8 cellular contexts compared by ENCODE assay signal in the genomic region with DNA sequence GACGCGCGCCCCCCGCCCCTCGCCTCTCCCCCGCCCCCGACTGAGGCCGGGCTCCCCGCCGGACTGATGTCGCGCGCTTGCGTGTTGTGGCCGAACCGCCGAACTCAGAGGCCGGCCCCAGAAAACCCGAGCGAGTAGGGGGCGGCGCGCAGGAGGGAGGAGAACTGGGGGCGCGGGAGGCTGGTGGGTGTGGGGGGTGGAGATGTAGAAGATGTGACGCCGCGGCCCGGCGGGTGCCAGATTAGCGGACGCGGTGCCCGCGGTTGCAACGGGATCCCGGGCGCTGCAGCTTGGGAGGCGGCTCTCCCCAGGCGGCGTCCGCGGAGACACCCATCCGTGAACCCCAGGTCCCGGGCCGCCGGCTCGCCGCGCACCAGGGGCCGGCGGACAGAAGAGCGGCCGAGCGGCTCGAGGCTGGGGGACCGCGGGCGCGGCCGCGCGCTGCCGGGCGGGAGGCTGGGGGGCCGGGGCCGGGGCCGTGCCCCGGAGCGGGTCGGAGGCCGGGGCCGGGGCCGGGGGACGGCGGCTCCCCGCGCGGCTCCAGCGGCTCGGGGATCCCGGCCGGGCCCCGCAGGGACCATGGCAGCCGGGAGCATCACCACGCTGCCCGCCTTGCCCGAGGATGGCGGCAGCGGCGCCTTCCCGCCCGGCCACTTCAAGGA. TPM values are rescaled to one million over a fixed set of nuclear protein-coding genes. Genes with fewer than 3 reads are reported as not detected.
DNase-seq lines count a peak whose midpoint lies in the region; ATAC-seq, FAIRE-seq and TF ChIP-seq lines count a peak whose summit lies in the region.

Gene FGF2 (plus strand): TSS at position 236 of the 662 bp plus-strand sequence. CDS start 344 bp downstream, at position 580.

- no peak for TF ChIP-seq RAD21 in SK-N-SH (IDR thresholded peaks at IDR 0.05; ENCODE audit: low read length)

- intact Hi-C loops in kidney (cut with DNase I): no loop called here

- no peaks in the 10 kb centered on the region for H3K9me2 ChIP-seq in SK-N-SH

- peaks cover 11% of the 10 kb centered on the region for H3F3A ChIP-seq in SK-N-SH (replicated peaks; ENCODE audit: insufficient read depth)

- 1% methylated on average over 15 of the region's 93 CpGs for WGBS in SK-N-SH (ENCODE audit: low lambda C conversion rate)
- 1 to 3% (median 3%) methylated on average over 39 to 93 of the region's 93 CpGs for WGBS in small intestine, 3 donors

- POLR2A ChIA-PET in SK-N-SH (lab: Yijun Ruan, JAX): no interaction called here

- CTCF ChIA-PET in SK-N-SH (lab: Yijun Ruan, JAX): interaction anchor here (0.9 to 1.6 kb wide), 5 partner anchors 9 to 88 kb away, joined by 3 to 6 read pairs (median 3); no protein-coding TSS in a partner anchor

- H3K4me3 ChIP-seq in AG10803 (ENCODE audit: low read length) (peak within 1 kb of the TSS; percentile 83), SK-N-SH (ENCODE audit: low read depth in 2 of 2, low read length in 1 of 2) (peak within 1 kb of the TSS; percentile 87 to 96), choroid plexus epithelial cell (ENCODE audit: low read depth, low read length) (peak within 1 kb of the TSS; percentile 82), kidney (ENCODE audit: low read length in 2 of 2) (peak within 1 kb of the TSS; percentile 70 to 72), small intestine (ENCODE audit: low read depth in 1 of 2, low read length in 2 of 2) (peak within 1 kb of the TSS; percentile 46 to 70)

- DNase-seq in AG10803 (ENCODE audit: low read depth): peak; percentile 85
- peak; percentile 89 for DNase-seq in SK-N-SH
- DNase-seq in choroid plexus epithelial cell (ENCODE audit: low read depth): peak; percentile 56
- peak; percentile 90 for DNase-seq in kidney
- no peak for DNase-seq in small intestine
- DNase-seq in RCC 7860 (ENCODE audit: low spot score): no peak

- H3K27me3 ChIP-seq in SK-N-SH (ENCODE audit: insufficient read depth): no peaks in the 10 kb centered on the region
- H3K27me3 ChIP-seq in small intestine (ENCODE audit: control insufficient read depth in 2 of 2, insufficient read depth in 2 of 2, low read length in 2 of 2): peaks cover 7 to 8% of the 10 kb centered on the region in 2 donors

- peak within 1 kb of the TSS; percentile 89 for H3K9ac ChIP-seq in SK-N-SH
- H3K9ac ChIP-seq in kidney (ENCODE audit: low read length in 2 of 2): peak within 1 kb of the TSS; percentile 37 to 62

- H3K9me3 ChIP-seq in SK-N-SH (no peaks in the 10 kb centered on the region), kidney (ENCODE audit: control insufficient read depth in 1 of 2, low read length in 2 of 2) (no peaks in the 10 kb centered on the region), small intestine (ENCODE audit: control insufficient read depth, low read depth) (no peaks in the 10 kb centered on the region)

- peaks cover 5% of the 10 kb centered on the region in 2 experiments; a peak in 2 of 4 replicates for H3K4me1 ChIP-seq in SK-N-SH (ENCODE audit: control insufficient read depth in 1 of 2, insufficient read depth in 2 of 2, low read depth in 1 of 2, low read length in 1 of 2)
- peaks cover 0 to 2% of the 10 kb centered on the region in 2 donors for H3K4me1 ChIP-seq in kidney (ENCODE audit: control insufficient read depth in 1 of 2, insufficient read depth in 1 of 2, low read depth in 1 of 2, low read length in 2 of 2)
- H3K4me1 ChIP-seq in small intestine (ENCODE audit: control insufficient read depth in 2 of 2, insufficient read depth in 1 of 2, low read depth in 1 of 2, low read length in 1 of 2): peaks cover 2 to 5% of the 10 kb centered on the region in 2 donors

- peaks cover 0 to 14% of the 10 kb centered on the region in 2 experiments for H3K36me3 ChIP-seq in SK-N-SH (replicated peaks in 1 of 2; ENCODE audit: control insufficient read depth in 1 of 2, insufficient read depth in 2 of 2, low read length in 1 of 2)
- H3K36me3 ChIP-seq in kidney (ENCODE audit: control insufficient read depth in 1 of 2, insufficient read depth in 2 of 2, low read length in 2 of 2): no peaks in the 10 kb centered on the region
- H3K36me3 ChIP-seq in small intestine (ENCODE audit: control insufficient read depth in 2 of 2, insufficient read depth in 2 of 2, low read length in 2 of 2): no peaks in the 10 kb centered on the region

- H4K20me1 ChIP-seq in SK-N-SH (ENCODE audit: insufficient read depth): peaks cover 21% of the 10 kb centered on the region

- TF ChIP-seq CTCF in AG10803 (conservative IDR thresholded peaks at IDR 0.05; ENCODE audit: low read length) (no peak), SK-N-SH (IDR thresholded peaks at IDR 0.05) (no peak), choroid plexus epithelial cell (conservative IDR thresholded peaks at IDR 0.05; ENCODE audit: low read depth, low read length) (no peak), kidney (IDR thresholded peaks at IDR 0.05; ENCODE audit: borderline replicate concordance, extremely low read depth, insufficient read depth) (no peak)

- FAIRE-seq in kidney (lab: Jason Lieb, UNC) (no peak), small intestine (lab: Jason Lieb, UNC) (no peak), RCC 7860 (lab: Jason Lieb, UNC) (no peak)

- H2AFZ ChIP-seq in SK-N-SH (ENCODE audit: low read depth): peak within 1 kb of the TSS; percentile 81

- peaks cover 48% of the 10 kb centered on the region for H3K79me2 ChIP-seq in SK-N-SH (ENCODE audit: insufficient read depth)

- ATAC-seq in GM18858 (IDR thresholded peaks at IDR 0.05; ENCODE audit: unreplicated experiment) (peak; percentile 1), HG03039 (IDR thresholded peaks at IDR 0.05; ENCODE audit: unreplicated experiment) (peak; percentile 9)

- TF ChIP-seq EP300 in SK-N-SH (IDR thresholded peaks at IDR 0.05; ENCODE audit: borderline replicate concordance in 1 of 2, low read depth in 1 of 2, low read length in 1 of 2): no peak

- H3K27ac ChIP-seq in SK-N-SH (ENCODE audit: low read depth in 2 of 2, low read length in 1 of 2) (peak within 1 kb of the TSS; percentile 69 to 77), kidney (ENCODE audit: low read depth in 2 of 2, low read length in 2 of 2) (peak within 1 kb of the TSS; percentile 39 to 48), small intestine (ENCODE audit: low read depth in 1 of 2, low read length in 1 of 2) (peak within 1 kb of the TSS; percentile 44 to 80)

- H3K4me2 ChIP-seq in SK-N-SH: peak within 1 kb of the TSS; percentile 90

TF ChIP-seq in SK-N-SH, 30 proteins besides CTCF, POLR2A, EP300 and RAD21:
- TF ChIP-seq NRF1 (IDR thresholded peaks at IDR 0.05; ENCODE audit: low read depth, low read length): peak; percentile 55
- no peak for TF ChIP-seq GABPA (IDR thresholded peaks at IDR 0.05; ENCODE audit: low read depth)
- no peak for TF ChIP-seq FOXJ3 (CRISPR knock-in tag; IDR thresholded peaks at IDR 0.05)
- TF ChIP-seq TCF12 (IDR thresholded peaks at IDR 0.05): no peak
- TF ChIP-seq POLR2AphosphoS5 (IDR thresholded peaks at IDR 0.05; ENCODE audit: low read depth, low read length): peak; percentile 74
- peak; percentile 60; the same call in 1 of the 2 replicates for TF ChIP-seq TAF1 (IDR thresholded peaks at IDR 0.05; ENCODE audit: borderline replicate concordance, low read depth, low read length)
- TF ChIP-seq, protein P1, sequence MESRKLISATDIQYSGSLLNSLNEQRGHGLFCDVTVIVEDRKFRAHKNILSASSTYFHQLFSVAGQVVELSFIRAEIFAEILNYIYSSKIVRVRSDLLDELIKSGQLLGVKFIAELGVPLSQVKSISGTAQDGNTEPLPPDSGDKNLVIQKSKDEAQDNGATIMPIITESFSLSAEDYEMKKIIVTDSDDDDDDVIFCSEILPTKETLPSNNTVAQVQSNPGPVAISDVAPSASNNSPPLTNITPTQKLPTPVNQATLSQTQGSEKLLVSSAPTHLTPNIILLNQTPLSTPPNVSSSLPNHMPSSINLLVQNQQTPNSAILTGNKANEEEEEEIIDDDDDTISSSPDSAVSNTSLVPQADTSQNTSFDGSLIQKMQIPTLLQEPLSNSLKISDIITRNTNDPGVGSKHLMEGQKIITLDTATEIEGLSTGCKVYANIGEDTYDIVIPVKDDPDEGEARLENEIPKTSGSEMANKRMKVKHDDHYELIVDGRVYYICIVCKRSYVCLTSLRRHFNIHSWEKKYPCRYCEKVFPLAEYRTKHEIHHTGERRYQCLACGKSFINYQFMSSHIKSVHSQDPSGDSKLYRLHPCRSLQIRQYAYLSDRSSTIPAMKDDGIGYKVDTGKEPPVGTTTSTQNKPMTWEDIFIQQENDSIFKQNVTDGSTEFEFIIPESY (IDR thresholded peaks at IDR 0.05; ENCODE audit: borderline replicate concordance, low read depth): no peak
- TF ChIP-seq YY1 (IDR thresholded peaks at IDR 0.05; ENCODE audit: low read depth): no peak
- TF ChIP-seq PBX3 (IDR thresholded peaks at IDR 0.05): no peak
- TF ChIP-seq SIN3A (IDR thresholded peaks at IDR 0.05; ENCODE audit: borderline replicate concordance, low read depth, low read length): peak; percentile 46; the same call in 1 of the 2 replicates
- TF ChIP-seq EZH2phosphoT487 (IDR thresholded peaks at IDR 0.05; ENCODE audit: borderline replicate concordance, low read depth): no peak

RNA-seq across cellular contexts. Expression of gene FGF2, which starts in this region (rescaled TPM):
- 11.1 and 17.0 TPM in 2 replicates for polyA plus RNA-seq in SK-N-SH (2012; rRNA removed)
- 18.6 and 22.5 TPM in 2 replicates for polyA plus RNA-seq in SK-N-SH (2012; cell fraction: cytosol; rRNA removed)
- 6.7 and 18.4 TPM in 2 replicates for polyA plus RNA-seq in SK-N-SH (2012; cell fraction: nucleus; rRNA removed)
- 16.9 TPM for total RNA-seq in kidney
- 2.3 TPM for polyA plus RNA-seq in kidney (ENCODE audit: insufficient read depth, low read depth, low replicate concordance)
- polyA plus RNA-seq in small intestine: 1 to 10 TPM in 1 of 3 donors, under 1 TPM in 2; 0.22 to 2.6 (median 0.81) TPM

Comparison
In these comparisons a context has a peak if more than half of its experiments do, and no peak if none do; other contexts are left out.
1. DNase-seq: peak in AG10803 (single experiment), SK-N-SH (single experiment), choroid plexus epithelial cell (single experiment) and kidney (single experiment); none in small intestine (single experiment) and RCC 7860 (single experiment).
2. Peak in every context shown above with its lines, with median percentiles within 50 percentile points of each other: H3K4me3 ChIP-seq and H3K27ac ChIP-seq.